In the genomic region with DNA sequence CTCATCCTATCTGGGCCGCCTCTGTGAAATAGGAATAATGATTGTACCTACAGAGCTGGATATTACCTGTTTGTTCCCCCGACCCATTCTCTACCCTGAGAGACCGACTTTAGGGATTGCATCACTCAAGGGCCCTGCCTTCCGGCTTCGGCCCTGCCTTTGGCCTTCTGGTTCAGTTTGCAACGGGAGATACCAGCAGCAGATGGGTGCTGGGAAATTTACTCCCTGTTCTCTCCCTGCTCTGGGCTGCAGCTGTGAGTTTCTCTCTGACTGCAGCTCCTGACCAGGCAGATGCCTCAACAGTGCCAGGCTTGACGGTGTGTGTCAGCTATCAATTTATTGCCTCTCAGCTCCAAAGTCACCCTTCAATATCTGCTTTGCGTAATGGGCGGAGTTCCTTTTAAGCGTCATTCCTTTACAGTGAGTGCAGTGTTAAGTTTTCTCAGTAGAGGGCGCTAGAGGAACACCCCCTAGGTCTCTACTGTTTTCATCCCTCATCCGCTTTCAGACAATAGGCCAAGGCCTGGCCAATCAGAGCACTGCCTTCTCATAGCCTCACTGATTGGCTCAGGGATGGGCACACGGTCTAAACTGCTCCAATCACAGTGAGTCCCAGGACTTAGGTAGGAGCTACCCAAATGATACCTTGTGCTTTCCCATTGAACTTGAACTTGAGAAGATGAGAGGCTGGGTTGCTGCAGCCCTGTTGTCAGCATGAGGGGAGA, we compare ENCODE assay signal across 8 cellular contexts. TPM values are rescaled to one million over a fixed set of nuclear protein-coding genes. Genes with fewer than 3 reads are reported as not detected.
A peak's percentile ranks its signal among the peaks of the same experiment; 100 is the strongest.
DNase-seq lines count a peak whose midpoint lies in the region; ATAC-seq and TF ChIP-seq lines count a peak whose summit lies in the region.

No MANE protein-coding gene starts in this region.

- H3K27ac ChIP-seq in KMS-11 (no peak overlapping the region), left lung (no peak overlapping the region), transverse colon (no peak overlapping the region)

- peak; percentile 88 for TF ChIP-seq CTCF in KMS-11 (conservative IDR thresholded peaks at IDR 0.05; ENCODE audit: low read depth, low read length)
- peak; percentile 86 for TF ChIP-seq CTCF in cardiac fibroblast (IDR thresholded peaks at IDR 0.05; ENCODE audit: low read depth, low read length)
- peak; percentile 16 to 37 for TF ChIP-seq CTCF in left lung (IDR thresholded peaks at IDR 0.05)
- peak; percentile 51 to 90 (median 71) for TF ChIP-seq CTCF in transverse colon (IDR thresholded peaks at IDR 0.05)

- DNase-seq in CD1c-positive myeloid dendritic cell (ENCODE audit: extremely low spot score): peak; percentile 69
- peak; percentile 60 for DNase-seq in RPMI8226
- peak; percentile 71 to 92 for DNase-seq in cardiac fibroblast (ENCODE audit: low read depth in 2 of 2)
- no peak for DNase-seq in left lung
- peak; percentile 51 for DNase-seq in transverse colon
- no peak for DNase-seq in mesenteric fat pad (ENCODE audit: low spot score)

- ATAC-seq in GM19023 (IDR thresholded peaks at IDR 0.05; ENCODE audit: unreplicated experiment) (peak; percentile 54), left lung (peak; percentile 49)

- 38% methylated on average over 13 of the region's 13 CpGs; no CpG with 5 or more reads in 1 of the 2 donors for WGBS in transverse colon (ENCODE audit: low coverage in 1 of 2), 2 donors

- H3K9me3 ChIP-seq in left lung (no peaks in the 10 kb centered on the region), transverse colon (no peaks in the 10 kb centered on the region)

- H3K79me2 ChIP-seq in KMS-11 (ENCODE audit: insufficient read depth, low read depth): no peaks in the 10 kb centered on the region

- no peak for TF ChIP-seq EP300 in transverse colon (IDR thresholded peaks at IDR 0.05; ENCODE audit: low read depth)

- intact Hi-C loops in left lung (cut with DNase I) (loop anchor here in 1 of 2 donors (5.0 kb wide), 1 partner anchor 314 kb away; no protein-coding TSS in a partner anchor), transverse colon (cut with DNase I; ENCODE audit: low total_unique reads) (no loop called here)

- H3K36me3 ChIP-seq in KMS-11 (ENCODE audit: insufficient read depth): no peaks in the 10 kb centered on the region
- H3K36me3 ChIP-seq in left lung: no peaks in the 10 kb centered on the region
- H3K36me3 ChIP-seq in transverse colon: no peaks in the 10 kb centered on the region

- H4K20me1 ChIP-seq in KMS-11 (ENCODE audit: insufficient read depth): no peaks in the 10 kb centered on the region

- no peak overlapping the region for H3K9ac ChIP-seq in KMS-11

- H2AFZ ChIP-seq in KMS-11 (ENCODE audit: low read depth): no peak overlapping the region

- H3K4me1 ChIP-seq in KMS-11 (ENCODE audit: low read depth, poor library complexity, severe bottlenecking): no peaks in the 10 kb centered on the region
- H3K4me1 ChIP-seq in left lung: no peaks in the 10 kb centered on the region
- H3K4me1 ChIP-seq in transverse colon: no peaks in the 10 kb centered on the region

- no peaks in the 10 kb centered on the region for H3K27me3 ChIP-seq in KMS-11 (ENCODE audit: insufficient read depth, low read depth)
- H3K27me3 ChIP-seq in left lung: peaks cover 0 to 30% of the 10 kb centered on the region in 2 donors
- H3K27me3 ChIP-seq in transverse colon: peaks cover 10% of the 10 kb centered on the region

- in situ Hi-C loops in transverse colon (cut with MboI; ENCODE audit: low pct_ligation_motif_present in 1 of 4, low pct_unique_long_range_greater_than_20kb in 1 of 4, low sequenced_read_pairs in 3 of 4): loop anchor here (10.0 to 25.0 kb wide), 4 partner anchors 312 to 644 kb away; no protein-coding TSS in a partner anchor

- H3K4me3 ChIP-seq in KMS-11 (IDR thresholded peaks at IDR 0.05; ENCODE audit: insufficient read depth, low read depth, low read length): no peak overlapping the region
- H3K4me3 ChIP-seq in cardiac fibroblast (replicated peaks in 1 of 2; ENCODE audit: low read depth in 2 of 2, low read length in 2 of 2): no peak overlapping the region
- no peak overlapping the region for H3K4me3 ChIP-seq in left lung
- no peak overlapping the region for H3K4me3 ChIP-seq in transverse colon

- no peak overlapping the region for H3K4me2 ChIP-seq in KMS-11

- TF ChIP-seq POLR2A in transverse colon (IDR thresholded peaks at IDR 0.05): no peak

RNA-seq across cellular contexts. Expression of gene KCNG1, which starts 30.0 kb away (rescaled TPM):
- total RNA-seq in left lung: under 1 TPM; 0.31 to 0.70 TPM
- total RNA-seq in transverse colon: 10 to 100 TPM in 2 of 4 donors, 1 to 10 TPM in 2; 3.8 to 36.3 (median 8.9) TPM
- 0.19 TPM for total RNA-seq in mesenteric fat pad

RNA-seq across cellular contexts. Expression of gene MOCS3, which starts 34.3 kb away (rescaled TPM):
- total RNA-seq in left lung (1 to 10 TPM; 3.1 to 3.6 TPM), transverse colon (10 to 100 TPM in 1 of 4 donors, 1 to 10 TPM in 3; 3.7 to 10.7 (median 4.0) TPM), mesenteric fat pad (3.6 TPM)

RNA-seq across cellular contexts. Expression of gene DPM1, which starts 34.6 kb away (rescaled TPM):
- total RNA-seq in left lung (10 to 100 TPM; 31.9 to 33.0 TPM), transverse colon (10 to 100 TPM in 3 of 4 donors, 1 to 10 TPM in 1; 3.2 to 42.9 (median 38.4) TPM), mesenteric fat pad (34.2 TPM)

Comparison
In these comparisons a context has a peak if more than half of its experiments do, and no peak if none do; other contexts are left out.
1. DNase-seq: peak in CD1c-positive myeloid dendritic cell (single experiment), RPMI8226 (single experiment), cardiac fibroblast (2 of 2) and transverse colon (single experiment); none in left lung (0 of 2) and mesenteric fat pad (single experiment).
2. CTCF ChIP-seq: peak in every context shown above with its lines; median percentile 88 in KMS-11; 86 in cardiac fibroblast; 71 in transverse colon; 26 in left lung.